Comparison of ENCODE assay signal across 8 cellular contexts in genomic region chr11:848988-849824, GRCh38. TPM values are rescaled to one million over a fixed set of nuclear protein-coding genes. Genes with fewer than 3 reads are reported as not detected.
A peak's percentile ranks its signal among the peaks of the same experiment; 100 is the strongest.
DNase-seq lines count a peak whose midpoint lies in the region; ATAC-seq and TF ChIP-seq lines count a peak whose summit lies in the region.

No MANE protein-coding gene starts in this region.

- H3K27ac ChIP-seq in neural cell (ENCODE audit: low read length), result no peak overlapping the region

- peak overlapping the region; percentile 80 for H3K4me2 ChIP-seq in neural cell (ENCODE audit: low read length)

- H3K36me3 Mint-ChIP-seq in chondrocyte (ENCODE audit: low read depth), result no peaks in the 10 kb centered on the region

- peak overlapping the region; percentile 73 for H3K4me3 ChIP-seq in neural cell (ENCODE audit: low read length)

- H4K20me1 ChIP-seq in neural cell (ENCODE audit: insufficient read depth), result no peaks in the 10 kb centered on the region

- H3K9me3 Mint-ChIP-seq in chondrocyte (ENCODE audit: low read depth), result no peaks in the 10 kb centered on the region

- no peaks in the 10 kb centered on the region for H3K9me2 ChIP-seq in neural cell (ENCODE audit: insufficient read depth, low read length)

- H3K4me1 Mint-ChIP-seq in chondrocyte (ENCODE audit: low read depth), result peaks cover 28% of the 10 kb centered on the region

- no peaks in the 10 kb centered on the region for H3F3A ChIP-seq in neural cell (ENCODE audit: insufficient read depth, low read length, poor library complexity, severe bottlenecking)

- no peaks in the 10 kb centered on the region for H3K36me3 ChIP-seq in neural cell (ENCODE audit: insufficient read depth, low read length)

- H3K27ac Mint-ChIP-seq in chondrocyte (ENCODE audit: unreplicated experiment), result no peak overlapping the region

- in situ Hi-C loops in GM13976 (cut with MboI; ENCODE audit: low sequenced_read_pairs, unreplicated experiment), result loop anchor here (10.0 kb wide), 1 partner anchor 206 kb away; no protein-coding TSS in a partner anchor

- H3K9me3 ChIP-seq in neural cell (ENCODE audit: low read length), result no peaks in the 10 kb centered on the region

- H2AFZ ChIP-seq in neural cell (ENCODE audit: low read depth, low read length), result peak overlapping the region; percentile 56

- DNase-seq in GM13976 (ENCODE audit: low spot score) (peak; percentile 80), NCI-H2227 treated with DMSO at 0.1 percent for 48 hours (lab: John Stamatoyannopoulos, UW) (peak; percentile 65), chondrocyte (ENCODE audit: low spot score) (no peak), NOMO-1 treated with DMSO at 0.1 percent for 48 hours (lab: John Stamatoyannopoulos, UW; ENCODE audit: unreplicated experiment) (no peak), SIG-M5 treated with dmso at 0.1 percent for 504 hours (lab: John Stamatoyannopoulos, UW; ENCODE audit: unreplicated experiment) (no peak)

- no peak for TF ChIP-seq EP300 in neural cell (conservative IDR thresholded peaks at IDR 0.05; ENCODE audit: poor library complexity, severe bottlenecking)

- peak overlapping the region; percentile 64 for H3K4me3 Mint-ChIP-seq in chondrocyte (ENCODE audit: unreplicated experiment)

- no peak for TF ChIP-seq RAD21 in neural cell (conservative IDR thresholded peaks at IDR 0.05)

- ATAC-seq in HG02938 (IDR thresholded peaks at IDR 0.05; ENCODE audit: unreplicated experiment) (no peak), HG03175 (IDR thresholded peaks at IDR 0.05; ENCODE audit: unreplicated experiment) (no peak)

- H3K27me3 ChIP-seq in neural cell (ENCODE audit: insufficient read depth, low read depth, low read length), result peaks cover 5% of the 10 kb centered on the region

- H3K27me3 Mint-ChIP-seq in chondrocyte (ENCODE audit: low read depth), result no peaks in the 10 kb centered on the region

- no peak for TF ChIP-seq CTCF in GM13976 (IDR thresholded peaks at IDR 0.05; ENCODE audit: borderline replicate concordance, control extremely low read depth, extremely low read depth, insufficient read depth, missing control alignments)
- no peak for TF ChIP-seq CTCF in chondrocyte (IDR thresholded peaks at IDR 0.05)
- no peak for TF ChIP-seq CTCF in neural cell (IDR thresholded peaks at IDR 0.05; ENCODE audit: poor library complexity, severe bottlenecking)

- H3K9ac ChIP-seq in neural cell (ENCODE audit: low read length), result peak overlapping the region; percentile 63

- H3K79me2 ChIP-seq in neural cell (replicated peaks; ENCODE audit: insufficient read depth, low read length), result no peaks in the 10 kb centered on the region

TF ChIP-seq in neural cell, 6 proteins besides CTCF, POLR2A, EP300 and RAD21:
- TF ChIP-seq EZH2 (IDR thresholded peaks at IDR 0.05; ENCODE audit: borderline replicate concordance, insufficient read depth, low read length, poor library complexity, severe bottlenecking), result no peak
- TF ChIP-seq MXI1 (conservative IDR thresholded peaks at IDR 0.05; ENCODE audit: poor library complexity, severe bottlenecking), result no peak
- no peak for TF ChIP-seq POLR2AphosphoS5 (IDR thresholded peaks at IDR 0.05)
- no peak for TF ChIP-seq REST (IDR thresholded peaks at IDR 0.05; ENCODE audit: borderline replicate concordance)
- TF ChIP-seq SMC3 (conservative IDR thresholded peaks at IDR 0.05; ENCODE audit: poor library complexity), result no peak
- TF ChIP-seq TAF1 (IDR thresholded peaks at IDR 0.05; ENCODE audit: low read depth), result no peak

RNA-seq across cellular contexts. Expression of gene TSPAN4, which starts 6.6 kb away (rescaled TPM):
- 62.3 to 115 TPM (median 69.2 TPM) in 3 replicates for total RNA-seq in chondrocyte
- 68.1 and 68.3 TPM in 2 replicates for polyA plus RNA-seq in neural cell
- polyA minus RNA-seq in neural cell, result 22.8 and 28.7 TPM in 2 replicates

RNA-seq across cellular contexts. Expression of gene POLR2L, which starts 6.9 kb away (rescaled TPM):
- 139 to 173 TPM (median 142 TPM) in 3 replicates for total RNA-seq in chondrocyte
- 50.6 and 62.3 TPM in 2 replicates for polyA plus RNA-seq in neural cell
- 7.8 and 9.4 TPM in 2 replicates for polyA minus RNA-seq in neural cell

RNA-seq across cellular contexts. Expression of gene CD151, which starts 16.5 kb away (rescaled TPM):
- 460 to 558 TPM (median 549 TPM) in 3 replicates for total RNA-seq in chondrocyte
- polyA plus RNA-seq in neural cell, result 70.8 and 80.1 TPM in 2 replicates
- polyA minus RNA-seq in neural cell, result 39.7 and 39.8 TPM in 2 replicates

RNA-seq across cellular contexts. Expression of gene CRACR2B, which starts 21.5 kb away (rescaled TPM):
- total RNA-seq in chondrocyte, result 0.57 to 5.0 TPM (median 1.4 TPM) in 3 replicates
- polyA plus RNA-seq in neural cell, result 1.2 and 6.5 TPM in 2 replicates
- polyA minus RNA-seq in neural cell, result 0.49 and 1.5 TPM in 2 replicates

RNA-seq across cellular contexts. Expression of gene PNPLA2, which starts 30.5 kb away (rescaled TPM):
- total RNA-seq in chondrocyte, result 56.0 to 59.1 TPM (median 56.0 TPM) in 3 replicates
- polyA plus RNA-seq in neural cell, result 7.3 and 7.8 TPM in 2 replicates
- 6.5 and 8.8 TPM in 2 replicates for polyA minus RNA-seq in neural cell

Comparison
In these comparisons a context has a peak if more than half of its experiments do, and no peak if none do; other contexts are left out.
1. DNase-seq: peak in GM13976 (single experiment) and NCI-H2227 treated with DMSO at 0.1 percent for 48 hours (single experiment); none in chondrocyte (single experiment), NOMO-1 treated with DMSO at 0.1 percent for 48 hours (single experiment) and SIG-M5 treated with dmso at 0.1 percent for 504 hours (single experiment).